In genomic region chr21:38355353-38355752, GRCh38 we compare ENCODE assay signal across 2 cellular contexts.
TF ChIP-seq lines count a peak whose summit lies in the region.

No MANE protein-coding gene starts in this region.

TF ChIP-seq in GM23338, 12 proteins besides CTCF, POLR2A, EP300 and RAD21:
- TF ChIP-seq POLR2AphosphoS5 (IDR thresholded peaks at IDR 0.05; ENCODE audit: low read depth) (no peak), NANOG (IDR thresholded peaks at IDR 0.05; ENCODE audit: borderline replicate concordance) (no peak), EZH2 (IDR thresholded peaks at IDR 0.05; ENCODE audit: low read depth, unreplicated experiment) (no peak), ZNF114 (CRISPR knock-in tag; IDR thresholded peaks at IDR 0.05) (no peak), STAT1 (IDR thresholded peaks at IDR 0.05; ENCODE audit: unreplicated experiment) (no peak)
- TF ChIP-seq, protein P1, sequence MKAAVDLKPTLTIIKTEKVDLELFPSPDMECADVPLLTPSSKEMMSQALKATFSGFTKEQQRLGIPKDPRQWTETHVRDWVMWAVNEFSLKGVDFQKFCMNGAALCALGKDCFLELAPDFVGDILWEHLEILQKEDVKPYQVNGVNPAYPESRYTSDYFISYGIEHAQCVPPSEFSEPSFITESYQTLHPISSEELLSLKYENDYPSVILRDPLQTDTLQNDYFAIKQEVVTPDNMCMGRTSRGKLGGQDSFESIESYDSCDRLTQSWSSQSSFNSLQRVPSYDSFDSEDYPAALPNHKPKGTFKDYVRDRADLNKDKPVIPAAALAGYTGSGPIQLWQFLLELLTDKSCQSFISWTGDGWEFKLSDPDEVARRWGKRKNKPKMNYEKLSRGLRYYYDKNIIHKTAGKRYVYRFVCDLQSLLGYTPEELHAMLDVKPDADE (IDR thresholded peaks at IDR 0.05), result no peak

TF ChIP-seq in H1, 55 proteins besides CTCF, POLR2A, EP300 and RAD21:
- TF ChIP-seq TAF1 (IDR thresholded peaks at IDR 0.05; ENCODE audit: low read depth, low read length) (0 out of 2 replicates have a peak, but pooled peaks have one; percentile 12), GABPA (IDR thresholded peaks at IDR 0.05; ENCODE audit: borderline replicate concordance, insufficient read depth, low read length) (no peak)
